ENCODE assay signal across 8 cellular contexts in the genomic region with DNA sequence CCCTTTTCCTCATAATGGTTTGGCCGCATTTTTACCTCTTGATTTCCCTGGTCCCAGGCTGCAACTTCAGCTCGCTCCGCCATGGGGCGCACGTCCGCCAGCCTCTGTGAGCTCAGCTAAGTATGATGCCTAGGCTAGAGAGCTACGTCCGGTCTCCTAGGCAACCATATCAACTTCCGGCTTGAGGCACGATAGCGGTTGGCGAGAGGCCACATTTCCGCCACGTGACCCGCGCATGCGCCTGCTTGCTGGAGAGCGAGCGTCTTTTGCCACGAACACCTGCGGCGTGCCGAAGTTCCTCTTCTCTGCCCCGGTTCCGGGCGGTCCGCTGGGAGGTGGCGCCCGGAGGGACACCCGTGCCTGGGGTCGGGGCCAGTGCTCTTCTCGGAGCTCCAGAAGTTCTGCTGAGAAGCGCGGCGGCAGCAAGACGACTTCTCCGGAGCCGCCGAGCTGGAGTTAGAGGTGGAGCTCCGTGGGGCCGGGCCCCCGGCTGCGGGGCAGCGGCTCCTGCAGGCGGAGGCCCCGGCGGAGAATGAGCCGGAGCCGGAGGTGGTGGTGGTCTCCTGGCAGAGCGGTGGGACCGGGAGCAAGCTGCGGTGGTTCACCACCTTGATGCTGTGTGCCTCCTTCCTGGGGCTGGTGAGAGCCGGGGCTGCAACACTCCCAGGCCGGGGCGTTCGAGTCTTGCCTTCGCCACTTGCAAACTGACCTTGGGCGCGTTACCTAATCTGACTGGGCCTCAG.
DNase-seq lines count a peak whose midpoint lies in the region; ATAC-seq and TF ChIP-seq lines count a peak whose summit lies in the region.

No MANE protein-coding gene starts in this region.

- H3K27me3 ChIP-seq in A673 (replicated peaks; ENCODE audit: insufficient read depth, low read depth, low read length, poor library complexity) (no peaks in the 10 kb centered on the region), skeletal muscle tissue (ENCODE audit: control insufficient read depth in 3 of 3, insufficient read depth in 3 of 3, low read length in 3 of 3) (no peaks in the 10 kb centered on the region)

- H3K27ac ChIP-seq in A673 (ENCODE audit: low read depth, low read length, poor library complexity, severe bottlenecking) (peak overlapping the region; percentile 75), skeletal muscle tissue (ENCODE audit: low read depth, low read length) (peak overlapping the region; percentile 81)

- intact Hi-C loops in A673 (cut with micrococcal nuclease; ENCODE audit: unreplicated experiment) = loop anchor here (1.0 to 5.0 kb wide), 3 partner anchors 223 to 784 kb away; a partner anchor contains a TSS

- CTCF ChIA-PET in A673 (lab: Charles Lee) = interaction anchor here (0.6 to 1.7 kb wide), 11 partner anchors 219 to 784 kb away, joined by 3 to 15 read pairs (median 6); a partner anchor contains a TSS

- in situ Hi-C loops in T47D (cut with HindIII; ENCODE audit: low pct_unique_long_range_greater_than_20kb, low sequenced_read_pairs) = no loop called here

- peak; percentile 98 for ATAC-seq in HG03066 (IDR thresholded peaks at IDR 0.05; ENCODE audit: low read depth, unreplicated experiment)

- H3K4me1 ChIP-seq in A673 (ENCODE audit: insufficient read depth, low read length, poor library complexity, severe bottlenecking) (no peaks in the 10 kb centered on the region), skeletal muscle tissue (ENCODE audit: control insufficient read depth in 3 of 3, insufficient read depth in 3 of 3, low read length in 3 of 3) (peaks cover 3 to 28% (median 13%) of the 10 kb centered on the region in 3 donors)

- H3K9me3 ChIP-seq in A673 (ENCODE audit: low read depth, low read length, poor library complexity, severe bottlenecking) (no peaks in the 10 kb centered on the region), iPS-18c (ENCODE audit: control insufficient read depth, insufficient read depth, low read length) (no peaks in the 10 kb centered on the region), skeletal muscle tissue (ENCODE audit: control insufficient read depth in 3 of 3, low read length in 3 of 3) (no peaks in the 10 kb centered on the region)

- no TSS peak for BruUV-seq in A673 (replicated peaks; lab: Mats Ljungman, UMichigan)

- DNase-seq in A673 (ENCODE audit: low spot score) = peak; percentile 99
- peak; percentile 97 for DNase-seq in NCI-H2107 treated with DMSO at 0.1 percent for 48 hours (lab: John Stamatoyannopoulos, UW; ENCODE audit: unreplicated experiment)
- peak; percentile 99 for DNase-seq in UCSD-AML1 (lab: John Stamatoyannopoulos, UW; ENCODE audit: unreplicated experiment)
- DNase-seq in T47D (ENCODE audit: low read depth in 1 of 2, low spot score in 1 of 2) = peak; percentile 82 to 97

- peak; percentile 85 for TF ChIP-seq POLR2A in GM18526 (IDR thresholded peaks at IDR 0.05; ENCODE audit: extremely low read depth, insufficient read length)

- POLR2A ChIA-PET in A673 (lab: Charles Lee; ENCODE audit: low non-redundant PET) = interaction anchor here (0.6 kb wide), 1 partner anchor 65 kb away, joined by 3 read pairs; no protein-coding TSS in a partner anchor

- H3K36me3 ChIP-seq in A673 (ENCODE audit: insufficient read depth, low read length, poor library complexity, severe bottlenecking) (no peaks in the 10 kb centered on the region), skeletal muscle tissue (ENCODE audit: control insufficient read depth in 3 of 3, insufficient read depth in 3 of 3, low read length in 3 of 3) (peaks cover 0 to 7% (median 5%) of the 10 kb centered on the region in 3 donors)

- peak; percentile 97 for TF ChIP-seq CTCF in A673 (conservative IDR thresholded peaks at IDR 0.05; ENCODE audit: low read depth, low read length)

- H3K4me3 ChIP-seq in A673 (ENCODE audit: low read depth, low read length, poor library complexity, severe bottlenecking) (peak overlapping the region; percentile 84), iPS-18c (ENCODE audit: insufficient read depth, low read depth, low read length) (peak overlapping the region; percentile 84), skeletal muscle tissue (ENCODE audit: low read length in 3 of 3) (peak overlapping the region; percentile 80 to 86 (median 85))

- H3K9ac ChIP-seq in skeletal muscle tissue (ENCODE audit: low read depth in 1 of 3, low read length in 3 of 3) = peak overlapping the region; percentile 83 to 87 (median 85)

Comparison
In these comparisons a context has a peak if more than half of its experiments do, and no peak if none do; other contexts are left out.
1. Peak in every context shown above with its lines: DNase-seq, ATAC-seq, H3K4me3 ChIP-seq and H3K27ac ChIP-seq.